ENCODE assay signal across 8 cellular contexts in the genomic region with DNA sequence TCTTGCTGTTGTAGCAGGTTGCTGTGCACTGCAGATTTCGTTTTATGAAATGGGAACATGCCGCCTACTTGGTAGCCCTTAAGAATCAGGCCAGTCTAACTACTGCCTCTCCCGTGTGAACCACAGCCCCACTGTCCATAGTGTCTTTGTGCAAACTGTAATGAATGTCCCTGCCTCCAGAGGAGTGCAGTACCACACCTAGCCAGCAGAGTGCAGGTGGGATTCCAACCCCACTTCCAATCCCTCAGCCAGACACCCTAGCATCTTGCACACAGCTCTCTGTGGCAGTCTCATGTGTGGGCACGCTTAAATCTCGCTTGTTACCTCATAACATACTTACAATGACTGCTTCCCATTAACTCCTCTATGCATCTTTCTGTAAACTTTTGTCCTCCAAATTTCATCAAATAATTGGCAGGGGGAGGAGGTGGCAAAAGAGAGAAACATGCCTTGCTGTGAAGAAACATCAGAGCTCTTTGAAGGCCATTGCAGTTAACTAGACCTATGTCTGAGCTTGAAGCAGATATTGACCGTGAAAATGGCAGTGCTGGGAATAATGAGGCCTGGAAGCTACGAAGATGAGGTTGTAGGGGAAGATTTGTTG. TPM values are rescaled to one million over a fixed set of nuclear protein-coding genes. Genes with fewer than 3 reads are reported as not detected.
DNase-seq lines count a peak whose midpoint lies in the region; ATAC-seq and TF ChIP-seq lines count a peak whose summit lies in the region.

No MANE protein-coding gene starts in this region.

- H3K36me3 Mint-ChIP-seq in activated B cell treated with CpG ODN at 0.5 μM for 24 hours (ENCODE audit: low read depth), result no peaks in the 10 kb centered on the region

- no peaks in the 10 kb centered on the region for H3K4me1 Mint-ChIP-seq in activated B cell treated with CpG ODN at 0.5 μM for 24 hours

- CTCF ChIA-PET in activated B cell treated with CpG ODN at 0.5 μM for 24 hours (lab: Charles Lee), result interaction anchor here (0.6 to 1.8 kb wide), 8 partner anchors 9 to 358 kb away, joined by 3 to 10 read pairs (median 4); no protein-coding TSS in a partner anchor

- intact Hi-C loops in activated B cell treated with CpG ODN at 0.5 μM for 24 hours (cut with micrococcal nuclease), result loop anchor here (1.0 kb wide), 3 partner anchors 42 to 313 kb away; no protein-coding TSS in a partner anchor

- no peak overlapping the region for H3K27ac Mint-ChIP-seq in activated B cell treated with CpG ODN at 0.5 μM for 24 hours

- no peak overlapping the region for H3K4me3 ChIP-seq in retinal pigment epithelial cell (ENCODE audit: low read length)

- no peaks in the 10 kb centered on the region for H3K27me3 Mint-ChIP-seq in activated B cell treated with CpG ODN at 0.5 μM for 24 hours

- H3K9me3 Mint-ChIP-seq in activated B cell treated with CpG ODN at 0.5 μM for 24 hours, result no peaks in the 10 kb centered on the region

- ATAC-seq in HG03066 (IDR thresholded peaks at IDR 0.05; ENCODE audit: low read depth, unreplicated experiment) (peak; percentile 73), activated B cell treated with CpG ODN at 0.5 μM for 24 hours (ENCODE audit: low read depth) (peak; percentile 93)

- no peak overlapping the region for H3K4me3 Mint-ChIP-seq in activated B cell treated with CpG ODN at 0.5 μM for 24 hours

- TF ChIP-seq CTCF in activated B cell treated with CpG ODN at 0.5 μM for 24 hours (IDR thresholded peaks at IDR 0.05) (peak; percentile 67), retinal pigment epithelial cell (conservative IDR thresholded peaks at IDR 0.05; ENCODE audit: low read depth, low read length) (peak; percentile 75)

- POLR2A ChIA-PET in activated B cell treated with CpG ODN at 0.5 μM for 24 hours (lab: Charles Lee), result no interaction called here

- DNase-seq in NCI-H510A treated with DMSO at 0.1 percent for 48 hours (lab: John Stamatoyannopoulos, UW) (peak; percentile 23), NCI-H510A (lab: John Stamatoyannopoulos, UW) (no peak), activated B cell treated with CpG ODN at 0.5 μM for 24 hours (peak; percentile 22), retinal pigment epithelial cell (ENCODE audit: low read depth) (no peak), GOT3 (lab: John Stamatoyannopoulos, UW) (no peak), SK-N-DZ (ENCODE audit: low spot score) (no peak)
- DNase-seq in effector CD4-positive, alpha-beta T cell, result peak; percentile 39

RNA-seq across cellular contexts. Expression of gene ZAR1L, which starts 47.2 kb away (rescaled TPM):
- not detected in 2 replicates for total RNA-seq in activated B cell treated with CpG ODN at 0.5 μM for 24 hours
- polyA plus RNA-seq in SK-N-DZ (2014; cell fraction: cytosol; rRNA removed), result 0.12 TPM in 1 of 2 replicates, not detected in the other
- polyA plus RNA-seq in SK-N-DZ (2014; cell fraction: nucleus; rRNA removed), result 0.17 and 0.30 TPM in 2 replicates

RNA-seq across cellular contexts. Expression of gene BRCA2, which starts 47.4 kb away (rescaled TPM):
- total RNA-seq in activated B cell treated with CpG ODN at 0.5 μM for 24 hours, result 4.5 and 6.6 TPM in 2 replicates
- polyA plus RNA-seq in SK-N-DZ (2014; cell fraction: cytosol; rRNA removed), result 6.0 and 7.9 TPM in 2 replicates
- 12.9 and 19.3 TPM in 2 replicates for polyA plus RNA-seq in SK-N-DZ (2014; cell fraction: nucleus; rRNA removed)

Comparison
In these comparisons a context has a peak if more than half of its experiments do, and no peak if none do; other contexts are left out.
1. DNase-seq: peak in NCI-H510A treated with DMSO at 0.1 percent for 48 hours (single experiment), activated B cell treated with CpG ODN at 0.5 μM for 24 hours (single experiment) and effector CD4-positive, alpha-beta T cell (single experiment); none in NCI-H510A (single experiment), retinal pigment epithelial cell (single experiment), GOT3 (single experiment) and SK-N-DZ (single experiment).